In genomic region chr14:104947201-104947600, GRCh38 we compare ENCODE assay signal across 6 cellular contexts. TPM values are rescaled to one million over a fixed set of nuclear protein-coding genes. Genes with fewer than 3 reads are reported as not detected.
"Had no signal": no experiment of that assay in that cellular context is flagged by ENCODE, and none has a peak within 500 bp of the region (broad histone marks: within the 10 kb centered on the region; RNA-seq: fewer than 3 reads in every experiment).

No MANE protein-coding gene starts in this region.

RNA-seq across cellular contexts. Expression of gene PLD4, which starts 22.5 kb away (rescaled TPM):
- total RNA-seq: GM23338, H1, H9, HT-29, IMR-90 had no signal
- polyA plus RNA-seq: GM23338, K562 had no signal
